Comparison of ENCODE assay signal across 13 cellular contexts in the genomic region with DNA sequence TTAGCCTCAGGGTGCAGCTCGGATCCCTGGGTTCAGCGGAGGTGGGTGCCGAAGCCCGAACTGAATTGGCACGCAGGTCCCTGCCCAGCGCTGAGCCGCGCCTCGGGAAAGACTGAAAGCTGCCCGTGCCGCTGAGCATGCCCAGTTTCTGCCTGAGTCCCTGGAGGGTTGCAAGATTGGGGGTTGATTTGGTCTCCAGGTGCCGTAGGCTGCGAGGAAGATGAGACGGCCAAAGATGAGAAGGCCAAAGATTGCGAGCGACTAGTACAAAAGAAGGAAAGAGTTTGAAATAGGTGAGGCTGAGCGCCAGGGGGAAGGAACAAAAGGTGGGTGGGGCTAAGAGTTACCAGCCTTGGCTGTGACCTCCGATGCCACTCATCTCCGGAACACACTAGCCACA. TPM values are rescaled to one million over a fixed set of nuclear protein-coding genes. Genes with fewer than 3 reads are reported as not detected.
DNase-seq lines count a peak whose midpoint lies in the region; TF ChIP-seq lines count a peak whose summit lies in the region.
"Had no signal": no experiment of that assay in that cellular context is flagged by ENCODE, and none has a peak within 500 bp of the region (broad histone marks: within the 10 kb centered on the region; RNA-seq: fewer than 3 reads in every experiment).

No MANE protein-coding gene starts in this region.

- in situ Hi-C loops in G401 (cut with HindIII; ENCODE audit: low sequenced_read_pairs), result no loop called here

- intact Hi-C loops in uterus (cut with DNase I; ENCODE audit: low total_unique reads), result no loop called here
- intact Hi-C loops in colonic mucosa (cut with DNase I), result no loop called here

- H3K9ac ChIP-seq in colonic mucosa (ENCODE audit: low read depth in 2 of 2, low read length in 2 of 2), result no peak overlapping the region

- peaks cover 0 to 19% of the 10 kb centered on the region in 2 donors for H3K27me3 ChIP-seq in uterus
- H3K27me3 ChIP-seq in colonic mucosa, result no peaks in the 10 kb centered on the region

- H3K27ac ChIP-seq in uterus (no peak overlapping the region), colonic mucosa (no peak overlapping the region)

- H3K4me3 ChIP-seq in uterus (no peak overlapping the region), colonic mucosa (no peak overlapping the region)
- H3K4me3 ChIP-seq: skin epidermis had no signal

- H3K4me1 Mint-ChIP-seq in osteocyte (ENCODE audit: unreplicated experiment), result peaks cover 10% of the 10 kb centered on the region
- H3K4me1 Mint-ChIP-seq: stimulated activated effector memory CD8-positive, alpha-beta T cell treated with anti-CD3 and anti-CD28 coated beads, Interleukin-12 subunit alpha, Interleukin-12 subunit beta, amount 100 ng/mL, for 72 hours had no signal

- H3K9me3 Mint-ChIP-seq in osteocyte (ENCODE audit: unreplicated experiment), result peaks cover 1% of the 10 kb centered on the region
- H3K9me3 Mint-ChIP-seq: T-helper 1 cell treated with Interleukin-12 subunit alpha and Interleukin-12 subunit beta and Interleukin-4 antibody, amounts not matched to agents 30 μg/mL and 1 μg/mL, for 36 hours had no signal

- no peak for TF ChIP-seq POLR2A in uterus (IDR thresholded peaks at IDR 0.05)

- H3K36me3 ChIP-seq in uterus (no peaks in the 10 kb centered on the region), colonic mucosa (no peaks in the 10 kb centered on the region)

- H3K27ac Mint-ChIP-seq in osteocyte (ENCODE audit: unreplicated experiment), result no peak overlapping the region
- H3K27ac Mint-ChIP-seq: stimulated activated effector memory CD8-positive, alpha-beta T cell treated with anti-CD3 and anti-CD28 coated beads, Interleukin-12 subunit alpha, Interleukin-12 subunit beta, amount 100 ng/mL, for 72 hours; T-helper 1 cell treated with Interleukin-12 subunit alpha and Interleukin-12 subunit beta and Interleukin-4 antibody, amounts not matched to agents 30 μg/mL and 1 μg/mL, for 36 hours had no signal

- H3K36me3 Mint-ChIP-seq in osteocyte (ENCODE audit: unreplicated experiment), result no peaks in the 10 kb centered on the region
- H3K36me3 Mint-ChIP-seq: stimulated activated effector memory CD8-positive, alpha-beta T cell treated with anti-CD3 and anti-CD28 coated beads, Interleukin-12 subunit alpha, Interleukin-12 subunit beta, amount 100 ng/mL, for 72 hours had no signal

- H3K27me3 Mint-ChIP-seq in osteocyte (ENCODE audit: unreplicated experiment), result peaks cover 26% of the 10 kb centered on the region

- peak; percentile 80 for DNase-seq in G401 (ENCODE audit: low spot score)
- peak; percentile 77 for DNase-seq in NCI-H2196 treated with DMSO at 0.1 percent for 48 hours (lab: John Stamatoyannopoulos, UW; ENCODE audit: unreplicated experiment)
- DNase-seq in cerebellar cortex (ENCODE audit: low spot score), result peak; percentile 73
- DNase-seq in osteocyte (ENCODE audit: extremely low spot score, unreplicated experiment), result no peak
- no peak for DNase-seq in NOMO-1 (lab: John Stamatoyannopoulos, UW; ENCODE audit: unreplicated experiment in 2 of 2)
- DNase-seq in uterus, result no peak
- DNase-seq in activated gamma-delta T cell treated with Interleukin-2 at 50 U/mL for 16 hours, result no peak
- no peak for DNase-seq in colonic mucosa
- DNase-seq: left colon, MM.1S had no signal

- H3K4me1 ChIP-seq in uterus, result no peaks in the 10 kb centered on the region
- H3K4me1 ChIP-seq in colonic mucosa, result no peaks in the 10 kb centered on the region

- H3K9me3 ChIP-seq in uterus, result no peaks in the 10 kb centered on the region
- no peaks in the 10 kb centered on the region for H3K9me3 ChIP-seq in colonic mucosa

- H3K4me3 Mint-ChIP-seq in osteocyte (ENCODE audit: unreplicated experiment), result peak overlapping the region; percentile 54
- H3K4me3 Mint-ChIP-seq: stimulated activated effector memory CD8-positive, alpha-beta T cell treated with anti-CD3 and anti-CD28 coated beads, Interleukin-12 subunit alpha, Interleukin-12 subunit beta, amount 100 ng/mL, for 72 hours; T-helper 1 cell treated with Interleukin-12 subunit alpha and Interleukin-12 subunit beta and Interleukin-4 antibody, amounts not matched to agents 30 μg/mL and 1 μg/mL, for 36 hours had no signal

- TF ChIP-seq CTCF in osteocyte (IDR thresholded peaks at IDR 0.05) (no peak), uterus (IDR thresholded peaks at IDR 0.05) (no peak), colonic mucosa (IDR thresholded peaks at IDR 0.05) (no peak)

RNA-seq across cellular contexts. Expression of a gene that starts 0.9 kb away (rescaled TPM):
- 0.07 TPM in 1 of 2 replicates, not detected in the other for total RNA-seq in G401 (2014; rRNA removed; shearing (Covaris generic))
- 0.13 TPM in 1 of 2 replicates, not detected in the other for total RNA-seq in osteocyte
- total RNA-seq in uterus, result under 1 TPM in 1 of 4 donors, not detected in 3; 0.35 TPM
- not detected for total RNA-seq in colonic mucosa
- total RNA-seq: left colon had no signal

Comparison
In these comparisons a context has a peak if more than half of its experiments do, and no peak if none do; other contexts are left out.
1. DNase-seq: peak in G401 (single experiment), NCI-H2196 treated with DMSO at 0.1 percent for 48 hours (single experiment) and cerebellar cortex (single experiment); none in osteocyte (single experiment), NOMO-1 (0 of 2), uterus (0 of 2), activated gamma-delta T cell treated with Interleukin-2 at 50 U/mL for 16 hours (single experiment) and colonic mucosa (single experiment).